4 cellular contexts compared by ENCODE assay signal in the genomic region with DNA sequence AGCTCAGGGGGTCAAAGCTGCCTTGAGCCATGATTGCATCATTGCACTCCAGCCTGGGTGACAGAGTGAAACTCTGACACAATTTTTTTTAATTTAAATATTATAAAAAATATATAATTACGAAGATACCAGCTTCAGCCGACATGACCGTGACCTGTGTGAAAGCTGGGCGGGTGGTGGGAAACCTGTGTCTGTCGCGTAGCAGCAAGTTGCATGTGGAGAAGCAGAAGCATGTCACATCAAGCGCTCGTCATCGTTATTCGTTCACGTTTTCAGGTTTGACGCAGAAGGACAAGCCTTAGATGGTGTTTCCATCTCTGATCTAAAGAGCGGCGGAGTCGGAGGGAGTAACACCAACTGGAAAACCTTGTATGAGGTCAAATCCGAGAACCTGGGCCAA.
"Had no signal": no experiment of that assay in that cellular context is flagged by ENCODE, and none has a peak within 500 bp of the region (broad histone marks: within the 10 kb centered on the region; RNA-seq: fewer than 3 reads in every experiment).

No MANE protein-coding gene starts in this region.

- FAIRE-seq: GM12878, GM12892 had no signal

- H3K4me3 ChIP-seq: GM12878 had no signal

- DNase-seq: GDM1, GF-D8 had no signal
